In the genomic region with DNA sequence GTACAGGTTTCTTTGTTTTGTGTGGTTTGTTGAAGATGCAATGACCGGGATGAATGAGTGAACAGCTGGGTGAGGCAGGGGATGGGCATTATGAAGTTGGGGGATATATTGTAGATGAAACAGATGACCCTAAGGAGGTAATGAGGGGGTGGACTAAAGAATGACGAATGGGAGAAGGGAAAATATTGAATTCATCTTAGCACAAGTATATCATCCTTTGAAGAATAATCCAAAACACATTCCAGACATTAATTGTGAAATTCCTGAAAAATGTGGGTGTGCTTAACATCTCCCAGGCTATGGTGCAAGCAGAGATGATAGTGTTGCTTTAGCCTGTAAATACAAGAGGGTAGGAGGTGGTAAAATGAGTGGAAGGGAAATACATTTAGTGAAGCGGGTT, we compare ENCODE assay signal across 1 cellular context.
TF ChIP-seq lines count a peak whose summit lies in the region.

No MANE protein-coding gene starts in this region.

TF ChIP-seq in GM23338, 12 proteins besides CTCF, POLR2A, EP300 and RAD21 (continued from another document):
- TF ChIP-seq, protein P1, sequence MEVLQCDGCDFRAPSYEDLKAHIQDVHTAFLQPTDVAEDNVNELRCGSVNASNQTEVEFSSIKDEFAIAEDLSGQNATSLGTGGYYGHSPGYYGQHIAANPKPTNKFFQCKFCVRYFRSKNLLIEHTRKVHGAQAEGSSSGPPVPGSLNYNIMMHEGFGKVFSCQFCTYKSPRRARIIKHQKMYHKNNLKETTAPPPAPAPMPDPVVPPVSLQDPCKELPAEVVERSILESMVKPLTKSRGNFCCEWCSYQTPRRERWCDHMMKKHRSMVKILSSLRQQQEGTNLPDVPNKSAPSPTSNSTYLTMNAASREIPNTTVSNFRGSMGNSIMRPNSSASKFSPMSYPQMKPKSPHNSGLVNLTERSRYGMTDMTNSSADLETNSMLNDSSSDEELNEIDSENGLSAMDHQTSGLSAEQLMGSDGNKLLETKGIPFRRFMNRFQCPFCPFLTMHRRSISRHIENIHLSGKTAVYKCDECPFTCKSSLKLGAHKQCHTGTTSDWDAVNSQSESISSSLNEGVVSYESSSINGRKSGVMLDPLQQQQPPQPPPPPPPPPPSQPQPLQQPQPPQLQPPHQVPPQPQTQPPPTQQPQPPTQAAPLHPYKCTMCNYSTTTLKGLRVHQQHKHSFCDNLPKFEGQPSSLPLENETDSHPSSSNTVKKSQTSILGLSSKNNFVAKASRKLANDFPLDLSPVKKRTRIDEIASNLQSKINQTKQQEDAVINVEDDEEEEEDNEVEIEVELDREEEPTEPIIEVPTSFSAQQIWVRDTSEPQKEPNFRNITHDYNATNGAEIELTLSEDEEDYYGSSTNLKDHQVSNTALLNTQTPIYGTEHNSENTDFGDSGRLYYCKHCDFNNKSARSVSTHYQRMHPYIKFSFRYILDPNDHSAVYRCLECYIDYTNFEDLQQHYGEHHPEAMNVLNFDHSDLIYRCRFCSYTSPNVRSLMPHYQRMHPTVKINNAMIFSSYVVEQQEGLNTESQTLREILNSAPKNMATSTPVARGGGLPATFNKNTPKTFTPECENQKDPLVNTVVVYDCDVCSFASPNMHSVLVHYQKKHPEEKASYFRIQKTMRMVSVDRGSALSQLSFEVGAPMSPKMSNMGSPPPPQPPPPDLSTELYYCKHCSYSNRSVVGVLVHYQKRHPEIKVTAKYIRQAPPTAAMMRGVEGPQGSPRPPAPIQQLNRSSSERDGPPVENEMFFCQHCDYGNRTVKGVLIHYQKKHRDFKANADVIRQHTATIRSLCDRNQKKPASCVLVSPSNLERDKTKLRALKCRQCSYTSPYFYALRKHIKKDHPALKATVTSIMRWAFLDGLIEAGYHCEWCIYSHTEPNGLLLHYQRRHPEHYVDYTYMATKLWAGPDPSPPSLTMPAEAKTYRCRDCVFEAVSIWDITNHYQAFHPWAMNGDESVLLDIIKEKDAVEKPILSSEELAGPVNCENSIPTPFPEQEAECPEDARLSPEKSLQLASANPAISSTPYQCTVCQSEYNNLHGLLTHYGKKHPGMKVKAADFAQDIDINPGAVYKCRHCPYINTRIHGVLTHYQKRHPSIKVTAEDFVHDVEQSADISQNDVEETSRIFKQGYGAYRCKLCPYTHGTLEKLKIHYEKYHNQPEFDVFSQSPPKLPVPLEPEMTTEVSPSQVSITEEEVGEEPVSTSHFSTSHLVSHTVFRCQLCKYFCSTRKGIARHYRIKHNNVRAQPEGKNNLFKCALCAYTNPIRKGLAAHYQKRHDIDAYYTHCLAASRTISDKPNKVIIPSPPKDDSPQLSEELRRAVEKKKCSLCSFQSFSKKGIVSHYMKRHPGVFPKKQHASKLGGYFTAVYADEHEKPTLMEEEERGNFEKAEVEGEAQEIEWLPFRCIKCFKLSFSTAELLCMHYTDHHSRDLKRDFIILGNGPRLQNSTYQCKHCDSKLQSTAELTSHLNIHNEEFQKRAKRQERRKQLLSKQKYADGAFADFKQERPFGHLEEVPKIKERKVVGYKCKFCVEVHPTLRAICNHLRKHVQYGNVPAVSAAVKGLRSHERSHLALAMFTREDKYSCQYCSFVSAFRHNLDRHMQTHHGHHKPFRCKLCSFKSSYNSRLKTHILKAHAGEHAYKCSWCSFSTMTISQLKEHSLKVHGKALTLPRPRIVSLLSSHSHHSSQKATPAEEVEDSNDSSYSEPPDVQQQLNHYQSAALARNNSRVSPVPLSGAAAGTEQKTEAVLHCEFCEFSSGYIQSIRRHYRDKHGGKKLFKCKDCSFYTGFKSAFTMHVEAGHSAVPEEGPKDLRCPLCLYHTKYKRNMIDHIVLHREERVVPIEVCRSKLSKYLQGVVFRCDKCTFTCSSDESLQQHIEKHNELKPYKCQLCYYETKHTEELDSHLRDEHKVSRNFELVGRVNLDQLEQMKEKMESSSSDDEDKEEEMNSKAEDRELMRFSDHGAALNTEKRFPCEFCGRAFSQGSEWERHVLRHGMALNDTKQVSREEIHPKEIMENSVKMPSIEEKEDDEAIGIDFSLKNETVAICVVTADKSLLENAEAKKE (CRISPR knock-in tag; IDR thresholded peaks at IDR 0.05) = no peak
- TF ChIP-seq JUNB (IDR thresholded peaks at IDR 0.05; ENCODE audit: unreplicated experiment) = no peak
- TF ChIP-seq STAT1 (IDR thresholded peaks at IDR 0.05; ENCODE audit: unreplicated experiment) = no peak
- TF ChIP-seq, protein P2, sequence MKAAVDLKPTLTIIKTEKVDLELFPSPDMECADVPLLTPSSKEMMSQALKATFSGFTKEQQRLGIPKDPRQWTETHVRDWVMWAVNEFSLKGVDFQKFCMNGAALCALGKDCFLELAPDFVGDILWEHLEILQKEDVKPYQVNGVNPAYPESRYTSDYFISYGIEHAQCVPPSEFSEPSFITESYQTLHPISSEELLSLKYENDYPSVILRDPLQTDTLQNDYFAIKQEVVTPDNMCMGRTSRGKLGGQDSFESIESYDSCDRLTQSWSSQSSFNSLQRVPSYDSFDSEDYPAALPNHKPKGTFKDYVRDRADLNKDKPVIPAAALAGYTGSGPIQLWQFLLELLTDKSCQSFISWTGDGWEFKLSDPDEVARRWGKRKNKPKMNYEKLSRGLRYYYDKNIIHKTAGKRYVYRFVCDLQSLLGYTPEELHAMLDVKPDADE (IDR thresholded peaks at IDR 0.05) = no peak
- no peak for TF ChIP-seq EZH2phosphoT487 (IDR thresholded peaks at IDR 0.05; ENCODE audit: unreplicated experiment)
- TF ChIP-seq, protein P3, sequence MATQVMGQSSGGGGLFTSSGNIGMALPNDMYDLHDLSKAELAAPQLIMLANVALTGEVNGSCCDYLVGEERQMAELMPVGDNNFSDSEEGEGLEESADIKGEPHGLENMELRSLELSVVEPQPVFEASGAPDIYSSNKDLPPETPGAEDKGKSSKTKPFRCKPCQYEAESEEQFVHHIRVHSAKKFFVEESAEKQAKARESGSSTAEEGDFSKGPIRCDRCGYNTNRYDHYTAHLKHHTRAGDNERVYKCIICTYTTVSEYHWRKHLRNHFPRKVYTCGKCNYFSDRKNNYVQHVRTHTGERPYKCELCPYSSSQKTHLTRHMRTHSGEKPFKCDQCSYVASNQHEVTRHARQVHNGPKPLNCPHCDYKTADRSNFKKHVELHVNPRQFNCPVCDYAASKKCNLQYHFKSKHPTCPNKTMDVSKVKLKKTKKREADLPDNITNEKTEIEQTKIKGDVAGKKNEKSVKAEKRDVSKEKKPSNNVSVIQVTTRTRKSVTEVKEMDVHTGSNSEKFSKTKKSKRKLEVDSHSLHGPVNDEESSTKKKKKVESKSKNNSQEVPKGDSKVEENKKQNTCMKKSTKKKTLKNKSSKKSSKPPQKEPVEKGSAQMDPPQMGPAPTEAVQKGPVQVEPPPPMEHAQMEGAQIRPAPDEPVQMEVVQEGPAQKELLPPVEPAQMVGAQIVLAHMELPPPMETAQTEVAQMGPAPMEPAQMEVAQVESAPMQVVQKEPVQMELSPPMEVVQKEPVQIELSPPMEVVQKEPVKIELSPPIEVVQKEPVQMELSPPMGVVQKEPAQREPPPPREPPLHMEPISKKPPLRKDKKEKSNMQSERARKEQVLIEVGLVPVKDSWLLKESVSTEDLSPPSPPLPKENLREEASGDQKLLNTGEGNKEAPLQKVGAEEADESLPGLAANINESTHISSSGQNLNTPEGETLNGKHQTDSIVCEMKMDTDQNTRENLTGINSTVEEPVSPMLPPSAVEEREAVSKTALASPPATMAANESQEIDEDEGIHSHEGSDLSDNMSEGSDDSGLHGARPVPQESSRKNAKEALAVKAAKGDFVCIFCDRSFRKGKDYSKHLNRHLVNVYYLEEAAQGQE (IDR thresholded peaks at IDR 0.05; ENCODE audit: unreplicated experiment) = no peak
